In genomic region chr11:69947772-69948255, GRCh38 we compare ENCODE assay signal across 21 cellular contexts.
DNase-seq lines count a peak whose midpoint lies in the region; ATAC-seq, FAIRE-seq and TF ChIP-seq lines count a peak whose summit lies in the region.
"Had no signal": no experiment of that assay in that cellular context is flagged by ENCODE, and none has a peak within 500 bp of the region (broad histone marks: within the 10 kb centered on the region; RNA-seq: fewer than 3 reads in every experiment).

No MANE protein-coding gene starts in this region.

- no peak overlapping the region for H3K4ac ChIP-seq in H1 (replicated peaks; ENCODE audit: insufficient read length, low read depth, low read length)

- H4K91ac ChIP-seq in H1 (replicated peaks; ENCODE audit: insufficient read length, low read length), result peak overlapping the region; percentile 76

- 0 out of 2 replicates have a peak overlapping the region, but pooled peaks have one; percentile 27 for H3K18ac ChIP-seq in H1 (ENCODE audit: extremely low read depth, low read length)

- H2AK5ac ChIP-seq in H1 (ENCODE audit: low read depth, low read length), result no peak overlapping the region

- H2BK5ac ChIP-seq in H1 (ENCODE audit: low read depth, low read length), result no peak overlapping the region

- POLR2A ChIA-PET in Caco-2 (lab: Charles Lee) (no interaction called here), H1 (lab: Charles Lee; ENCODE audit: partially characterized antibody) (interaction anchor here (0.7 to 0.9 kb wide), 2 partner anchors 249 to 257 kb away, joined by 3 read pairs; no protein-coding TSS in a partner anchor)

- intact Hi-C loops in Caco-2 (cut with micrococcal nuclease; ENCODE audit: unreplicated experiment), result loop anchor here (1.0 kb wide), 4 partner anchors 18 to 243 kb away; no protein-coding TSS in a partner anchor

- H3K27ac ChIP-seq in HUES6 (ENCODE audit: low read depth, low read length), result no peak overlapping the region; the same call in 1 of the 2 replicates
- no peak overlapping the region for H3K27ac ChIP-seq in H1 (ENCODE audit: low read depth, low read length)
- no peak overlapping the region for H3K27ac ChIP-seq in parathyroid adenoma
- H3K27ac ChIP-seq: gastrocnemius medialis, neural progenitor cell had no signal

- no peak overlapping the region for H3K56ac ChIP-seq in H1 (replicated peaks; ENCODE audit: insufficient read length, low read depth, low read length)

- no peak for TF ChIP-seq POLR2A in H1 (IDR thresholded peaks at IDR 0.05; ENCODE audit: control extremely low read depth in 1 of 2, low read depth in 2 of 2, low read length in 2 of 2)

- H4K20me1 ChIP-seq in H1 (replicated peaks in 1 of 2; ENCODE audit: control insufficient read depth in 1 of 2, insufficient read depth in 2 of 2, low read length in 2 of 2), result no peaks in the 10 kb centered on the region

- no peak for TF ChIP-seq RAD21 in H1 (IDR thresholded peaks at IDR 0.05 in 1 of 2, conservative IDR thresholded peaks at IDR 0.05 in 1 of 2; ENCODE audit: low read depth in 2 of 2, low read length in 2 of 2)

- no peak overlapping the region for H3K4me3 Mint-ChIP-seq in Caco-2 (ENCODE audit: unreplicated experiment)

- H3K27me3 ChIP-seq in Caco-2 (replicated peaks; ENCODE audit: control insufficient read depth, insufficient read depth, low read length), result no peaks in the 10 kb centered on the region
- peaks cover 8% of the 10 kb centered on the region; the same call in 1 of the 2 replicates for H3K27me3 ChIP-seq in HUES6 (ENCODE audit: control insufficient read depth, insufficient read depth, low read length)
- H3K27me3 ChIP-seq in H1 (replicated peaks in 1 of 4; ENCODE audit: control insufficient read depth in 3 of 4, extremely low read depth in 1 of 4, insufficient read depth in 3 of 4, low read length in 3 of 4), result no peaks in the 10 kb centered on the region; a peak in 1 of 7 replicates
- no peaks in the 10 kb centered on the region for H3K27me3 ChIP-seq in parathyroid adenoma (ENCODE audit: control insufficient read depth, insufficient read depth, low read length)
- H3K27me3 ChIP-seq: neural progenitor cell had no signal

- no peaks in the 10 kb centered on the region for H3K27me3 Mint-ChIP-seq in Caco-2 (ENCODE audit: insufficient read depth, unreplicated experiment)

- no peak overlapping the region; the same call in 1 of the 2 replicates for H2BK12ac ChIP-seq in H1 (ENCODE audit: low read depth, low read length)

- H3K4me1 Mint-ChIP-seq in Caco-2 (ENCODE audit: low read depth, unreplicated experiment), result peaks cover 34% of the 10 kb centered on the region

- peak overlapping the region; percentile 37; the same call in 1 of the 2 replicates for H2BK20ac ChIP-seq in H1 (ENCODE audit: low read length)

- no peak overlapping the region for H3K14ac ChIP-seq in H1 (ENCODE audit: insufficient read length)

- H4K5ac ChIP-seq in H1 (ENCODE audit: insufficient read length, low read depth, low read length), result no peak overlapping the region

- H3K9me3 ChIP-seq in Caco-2, result no peaks in the 10 kb centered on the region
- peaks cover 5% of the 10 kb centered on the region for H3K9me3 ChIP-seq in HUES6 (ENCODE audit: control insufficient read depth, insufficient read depth, low read depth, low read length)
- peaks cover 0 to 4% of the 10 kb centered on the region in 2 experiments; a peak in 1 of 4 replicates for H3K9me3 ChIP-seq in H1 (ENCODE audit: insufficient read depth in 2 of 2, low read depth in 1 of 2, low read length in 1 of 2)
- no peaks in the 10 kb centered on the region for H3K9me3 ChIP-seq in parathyroid adenoma (ENCODE audit: control insufficient read depth, low read length)
- H3K9me3 ChIP-seq: gastrocnemius medialis, HAP-1 had no signal

- TSS peak; percentile 72 for BruUV-seq in Caco-2 (replicated peaks; lab: Mats Ljungman, UMichigan)

- H3K23ac ChIP-seq in H1 (ENCODE audit: insufficient read length), result no peak overlapping the region

- no peak overlapping the region for H2AFZ ChIP-seq in H1 (ENCODE audit: low read length)
- peak overlapping the region; percentile 66 for H2AFZ ChIP-seq in parathyroid adenoma

- H3K79me2 ChIP-seq in H1 (ENCODE audit: control insufficient read depth in 1 of 2, insufficient read depth in 2 of 2, low read length in 2 of 2) (no peaks in the 10 kb centered on the region), parathyroid adenoma (no peaks in the 10 kb centered on the region)

- peak in 1 of 2 experiments; percentile 29 for DNase-seq in Caco-2
- no peak for DNase-seq in H1 (ENCODE audit: low read depth in 1 of 2, low spot score in 2 of 2)
- DNase-seq in NCI-H2227 treated with DMSO at 0.1 percent for 48 hours (lab: John Stamatoyannopoulos, UW), result no peak
- DNase-seq: activated CD4-positive, alpha-beta T cell treated with anti-CD3 and anti-CD28 coated beads for 4 hours; activated CD8-positive, alpha-beta memory T cell treated with anti-CD3 and anti-CD28 coated beads, Interleukin-2, amount 50 U/mL, for 4 hours; activated effector memory CD4-positive, alpha-beta T cell treated with Interleukin-2 at 50 U/mL for 16 hours; AML-193; amniotic stem cell; central memory CD4-positive, alpha-beta T cell; gastrocnemius medialis; kidney glomerular epithelial cell; midbrain; NCI-H1694; NCI-H82 had no signal

- peaks cover 11% of the 10 kb centered on the region for H3K36me3 Mint-ChIP-seq in Caco-2 (ENCODE audit: insufficient read depth, unreplicated experiment)
- H3K36me3 Mint-ChIP-seq: neural progenitor cell had no signal

- H3K4me3 ChIP-seq in Caco-2 (ENCODE audit: low read depth, low read length), result no peak overlapping the region
- H3K4me3 ChIP-seq in HUES6 (ENCODE audit: low read depth, low read length), result no peak overlapping the region
- no peak overlapping the region for H3K4me3 ChIP-seq in H1 (ENCODE audit: extremely low read depth in 1 of 4, insufficient read depth in 2 of 4, low read depth in 3 of 4, low read length in 4 of 4)
- H3K4me3 ChIP-seq in parathyroid adenoma (ENCODE audit: low read depth, low read length), result no peak overlapping the region
- H3K4me3 ChIP-seq: gastrocnemius medialis, HAP-1, neural progenitor cell had no signal

- H3K36me3 ChIP-seq in Caco-2 (ENCODE audit: control insufficient read depth, insufficient read depth, low read length) (no peaks in the 10 kb centered on the region), HUES6 (ENCODE audit: control insufficient read depth, insufficient read depth, low read length) (no peaks in the 10 kb centered on the region), H1 (ENCODE audit: control insufficient read depth in 2 of 4, insufficient read depth in 4 of 4, low read length in 3 of 4) (no peaks in the 10 kb centered on the region), parathyroid adenoma (ENCODE audit: control insufficient read depth, insufficient read depth, low read length) (no peaks in the 10 kb centered on the region)
- H3K36me3 ChIP-seq: gastrocnemius medialis, HAP-1, neural progenitor cell had no signal

- no peak overlapping the region for H2BK15ac ChIP-seq in H1 (ENCODE audit: low read length)

- H3K23me2 ChIP-seq in H1 (ENCODE audit: low read depth, low read length), result peaks cover 6% of the 10 kb centered on the region; the same call in 1 of the 2 replicates

- H3K9me3 Mint-ChIP-seq in Caco-2 (ENCODE audit: unreplicated experiment), result no peaks in the 10 kb centered on the region

- TF ChIP-seq EP300 in H1 (IDR thresholded peaks at IDR 0.05; ENCODE audit: borderline replicate concordance in 1 of 2, low read depth in 2 of 2, low read length in 2 of 2), result no peak

- CTCF ChIA-PET in Caco-2 (lab: Charles Lee), result interaction anchor here (0.7 to 1.7 kb wide), 9 partner anchors 12 to 248 kb away, joined by 3 to 7 read pairs (median 4); no protein-coding TSS in a partner anchor
- CTCF ChIA-PET in H1 (lab: Charles Lee; ENCODE audit: partially characterized antibody), result interaction anchor here (0.8 to 8.6 kb wide), 32 partner anchors 7 to 339 kb away, joined by 3 to 103 read pairs (median 6); partner anchors contain the start of gene ANO1

- H3K79me1 ChIP-seq in H1 (ENCODE audit: low read depth, low read length), result no peaks in the 10 kb centered on the region

- WGBS in H1 (ENCODE audit: extremely low coverage in 1 of 2, insufficient coverage in 1 of 2, insufficient read length in 1 of 2, insufficient replicate concordance in 2 of 2, low coverage in 1 of 2, low lambda C conversion rate in 2 of 2, missing lambda C conversion rate in 1 of 2), 2 experiments, result 91% methylated on average over 12 of the region's 12 CpGs; no CpG with 5 or more reads in 1 of the 2 experiments

- no peak overlapping the region for H4K8ac ChIP-seq in H1 (ENCODE audit: extremely low read depth, insufficient read depth, low read length)

- H3K27ac Mint-ChIP-seq in Caco-2 (ENCODE audit: unreplicated experiment), result peak overlapping the region; percentile 93
- H3K27ac Mint-ChIP-seq: neural progenitor cell had no signal

- H3K4me1 ChIP-seq in Caco-2, result peaks cover 48% of the 10 kb centered on the region
- H3K4me1 ChIP-seq in HUES6 (ENCODE audit: control insufficient read depth, insufficient read depth, low read length), result peaks cover 30% of the 10 kb centered on the region
- H3K4me1 ChIP-seq in H1 (replicated peaks in 1 of 4; ENCODE audit: control insufficient read depth in 3 of 4, insufficient read depth in 4 of 4, low read length in 3 of 4), result peaks cover 4 to 16% (median 9%) of the 10 kb centered on the region in 4 experiments; a peak in 6 of 7 replicates
- peaks cover 31% of the 10 kb centered on the region for H3K4me1 ChIP-seq in parathyroid adenoma
- H3K4me1 ChIP-seq: gastrocnemius medialis, HAP-1 had no signal

- TF ChIP-seq CTCF in Caco-2 (IDR thresholded peaks at IDR 0.05; ENCODE audit: insufficient read depth in 1 of 2, low read depth in 1 of 2, low read length in 1 of 2, severe bottlenecking in 1 of 2, unreplicated experiment in 1 of 2), result no peak
- no peak for TF ChIP-seq CTCF in H1 (IDR thresholded peaks at IDR 0.05; ENCODE audit: control extremely low read depth in 1 of 3, insufficient read depth in 1 of 3, low read depth in 1 of 3, low read length in 3 of 3)
- TF ChIP-seq CTCF in parathyroid adenoma (IDR thresholded peaks at IDR 0.05), result no peak

- H3K9ac ChIP-seq in HUES6 (ENCODE audit: low read length), result peak overlapping the region; percentile 51
- H3K9ac ChIP-seq in H1 (replicated peaks in 1 of 4; ENCODE audit: extremely low read depth in 1 of 4, low read depth in 3 of 4, low read length in 3 of 4), result no peak overlapping the region
- no peak overlapping the region for H3K9ac ChIP-seq in parathyroid adenoma
- H3K9ac ChIP-seq: neural progenitor cell had no signal

- H2BK120ac ChIP-seq in H1 (replicated peaks; ENCODE audit: low read depth, low read length), result no peak overlapping the region

- ATAC-seq in GM18868 (IDR thresholded peaks at IDR 0.05; ENCODE audit: unreplicated experiment) (no peak), GM19395 (IDR thresholded peaks at IDR 0.05; ENCODE audit: unreplicated experiment) (no peak)
- ATAC-seq: gastrocnemius medialis had no signal

- no peak for FAIRE-seq in H1 (lab: Jason Lieb, UNC)
- FAIRE-seq: D721Med had no signal

- H3K4me2 ChIP-seq in H1 (ENCODE audit: insufficient read depth in 1 of 2, low read depth in 2 of 2, low read length in 2 of 2) (no peak overlapping the region), parathyroid adenoma (ENCODE audit: low read length) (no peak overlapping the region)

TF ChIP-seq in H1, 55 proteins besides CTCF, POLR2A, EP300 and RAD21:
- TF ChIP-seq YY1 (IDR thresholded peaks at IDR 0.05; ENCODE audit: low read depth, low read length) (peak; percentile 11; the same call in 1 of the 2 replicates), KDM5A (IDR thresholded peaks at IDR 0.05; ENCODE audit: low read length) (no peak)
